Comparison of ENCODE assay signal across 8 cellular contexts in the genomic region with DNA sequence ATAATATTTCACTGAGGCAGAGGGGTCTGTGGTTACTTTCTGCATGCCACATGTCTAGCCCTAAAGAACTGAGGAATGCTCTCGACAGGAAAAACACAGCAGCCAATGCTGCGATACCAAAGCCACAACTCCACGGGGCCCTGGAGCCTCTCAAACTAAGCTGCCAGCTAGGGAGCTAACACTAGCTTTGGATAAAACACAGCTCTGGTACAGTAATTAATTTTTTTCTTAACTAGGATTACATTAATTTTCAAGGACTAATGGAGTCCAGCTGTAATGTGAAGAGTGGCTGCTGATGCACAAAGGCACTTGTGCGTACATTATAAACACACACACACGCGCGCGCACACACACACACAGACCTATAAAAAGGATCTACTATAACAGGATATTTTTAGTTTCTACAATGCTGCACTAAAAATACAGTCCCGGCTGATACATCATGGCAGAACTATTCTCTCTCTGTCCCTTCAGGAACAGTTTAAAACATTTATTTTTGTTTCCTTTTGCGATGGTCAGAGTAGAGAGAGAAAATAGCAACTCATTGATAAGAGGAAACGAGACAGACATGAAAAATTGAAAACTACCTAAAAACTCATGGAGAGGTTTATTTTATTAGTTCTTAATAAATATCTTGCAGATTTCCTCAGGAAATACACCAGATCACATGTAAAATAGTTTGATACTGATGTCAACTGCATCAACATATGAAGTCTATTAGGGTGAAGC.
DNase-seq lines count a peak whose midpoint lies in the region; ATAC-seq and TF ChIP-seq lines count a peak whose summit lies in the region.

No MANE protein-coding gene starts in this region.

- peak overlapping the region; percentile 76 to 81 for H3K27ac ChIP-seq in left lung

- H3K4me3 ChIP-seq in astrocyte of the cerebellum (ENCODE audit: low read depth, low read length) (no peak overlapping the region), left lung (no peak overlapping the region)

- peak overlapping the region; percentile 55 for H3K27ac Mint-ChIP-seq in type B pancreatic cell

- DNase-seq in activated T-cell treated with anti-CD3 and anti-CD28 coated beads, Interleukin-2, amount 50 U/mL, for 4 hours = no peak
- DNase-seq in activated T-cell treated with anti-CD3 and anti-CD28 coated beads, Interleukin-2, amount 50 U/mL, for 48 hours = no peak
- DNase-seq in astrocyte of the cerebellum (ENCODE audit: low read depth) = peak; percentile 83
- DNase-seq in left lung = no peak
- no peak for DNase-seq in type B pancreatic cell (ENCODE audit: extremely low spot score, unreplicated experiment)
- DNase-seq in HuH-7 (ENCODE audit: low spot score) = no peak
- no peak for DNase-seq in DMS153 treated with DMSO at 0.1 percent for 48 hours (lab: John Stamatoyannopoulos, UW; ENCODE audit: unreplicated experiment)
- DNase-seq in ureter (ENCODE audit: low spot score) = no peak

- peaks cover 35 to 36% of the 10 kb centered on the region in 2 donors for H3K4me1 ChIP-seq in left lung

- peaks cover 8% of the 10 kb centered on the region for H3K36me3 Mint-ChIP-seq in activated T-cell treated with anti-CD3 and anti-CD28 coated beads, Interleukin-2, amount 50 U/mL, for 4 hours (ENCODE audit: insufficient read depth)
- peaks cover 17% of the 10 kb centered on the region for H3K36me3 Mint-ChIP-seq in type B pancreatic cell

- H3K27me3 ChIP-seq in left lung = no peaks in the 10 kb centered on the region

- peaks cover 53% of the 10 kb centered on the region for H3K4me1 Mint-ChIP-seq in activated T-cell treated with anti-CD3 and anti-CD28 coated beads, Interleukin-2, amount 50 U/mL, for 4 hours (ENCODE audit: low read depth)
- peaks cover 58% of the 10 kb centered on the region for H3K4me1 Mint-ChIP-seq in type B pancreatic cell (ENCODE audit: unreplicated experiment)

- H3K4me3 Mint-ChIP-seq in activated T-cell treated with anti-CD3 and anti-CD28 coated beads, Interleukin-2, amount 50 U/mL, for 4 hours = peak overlapping the region; percentile 79
- peak overlapping the region; percentile 77 for H3K4me3 Mint-ChIP-seq in type B pancreatic cell

- H3K9me3 ChIP-seq in left lung = no peaks in the 10 kb centered on the region

- TF ChIP-seq CTCF in astrocyte of the cerebellum (IDR thresholded peaks at IDR 0.05; ENCODE audit: low read depth, low read length, missing control alignments) (no peak), left lung (IDR thresholded peaks at IDR 0.05) (no peak), type B pancreatic cell (conservative IDR thresholded peaks at IDR 0.05) (no peak)

- intact Hi-C loops in left lung (cut with DNase I) = no loop called here

- no peak for ATAC-seq in activated T-cell treated with anti-CD3 and anti-CD28 coated beads, Interleukin-2, amount 50 U/mL, for 4 hours
- peak; percentile 24 for ATAC-seq in left lung

- no peaks in the 10 kb centered on the region for H3K36me3 ChIP-seq in left lung

- no peaks in the 10 kb centered on the region for H3K27me3 Mint-ChIP-seq in activated T-cell treated with anti-CD3 and anti-CD28 coated beads, Interleukin-2, amount 50 U/mL, for 4 hours (ENCODE audit: low read depth)
- no peaks in the 10 kb centered on the region for H3K27me3 Mint-ChIP-seq in type B pancreatic cell

- in situ Hi-C loops in astrocyte of the cerebellum (cut with HindIII; ENCODE audit: low sequenced_read_pairs) = loop anchor here (5.0 kb wide), 1 partner anchor 52 kb away; no protein-coding TSS in a partner anchor

- no peaks in the 10 kb centered on the region for H3K9me3 Mint-ChIP-seq in activated T-cell treated with anti-CD3 and anti-CD28 coated beads, Interleukin-2, amount 50 U/mL, for 4 hours
- H3K9me3 Mint-ChIP-seq in type B pancreatic cell = no peaks in the 10 kb centered on the region
